Comparison of ENCODE assay signal across 10 cellular contexts in genomic region chr17:16989230-16989952, GRCh38. TPM values are rescaled to one million over a fixed set of nuclear protein-coding genes. Genes with fewer than 3 reads are reported as not detected.
DNase-seq lines count a peak whose midpoint lies in the region; ATAC-seq, FAIRE-seq and TF ChIP-seq lines count a peak whose summit lies in the region.
"Had no signal": no experiment of that assay in that cellular context is flagged by ENCODE, and none has a peak within 500 bp of the region (broad histone marks: within the 10 kb centered on the region; RNA-seq: fewer than 3 reads in every experiment).

No MANE protein-coding gene starts in this region.

- intact Hi-C loops in cardiac septum (cut with DNase I) (no loop called here), right cardiac atrium (cut with DNase I) (no loop called here), activated B cell treated with CpG ODN at 0.5 μM for 24 hours (cut with micrococcal nuclease) (loop anchor here (1.0 to 10.0 kb wide), 7 partner anchors 43 to 848 kb away; partner anchors contain the start of genes SREBF1 and UBB)

- no peak overlapping the region for H3K27ac ChIP-seq in right cardiac atrium (ENCODE audit: low read length)
- peak overlapping the region; percentile 12 for H3K27ac ChIP-seq in temporal lobe (ENCODE audit: low read depth, low read length)

- WGBS in right cardiac atrium, result 81% methylated on average over 12 of the region's 12 CpGs

- ATAC-seq in right cardiac atrium (no peak), HG02943 (IDR thresholded peaks at IDR 0.05; ENCODE audit: low read depth, unreplicated experiment) (peak; percentile 36), activated B cell treated with CpG ODN at 0.5 μM for 24 hours (ENCODE audit: low read depth) (peak; percentile 13), GM21360 (IDR thresholded peaks at IDR 0.05; ENCODE audit: unreplicated experiment) (no peak)

- CTCF ChIA-PET in activated B cell treated with CpG ODN at 0.5 μM for 24 hours (lab: Charles Lee), result interaction anchor here (1.2 to 8.1 kb wide), 9 partner anchors 12 to 77 kb away, joined by 3 to 104 read pairs (median 5); no protein-coding TSS in a partner anchor

- no peak for FAIRE-seq in frontal cortex (lab: Jason Lieb, UNC)
- FAIRE-seq: islet of Langerhans had no signal

- no peaks in the 10 kb centered on the region for H3K9me3 ChIP-seq in right cardiac atrium (ENCODE audit: control insufficient read depth, low read length)

- H3K27me3 Mint-ChIP-seq in activated B cell treated with CpG ODN at 0.5 μM for 24 hours, result no peaks in the 10 kb centered on the region

- no peaks in the 10 kb centered on the region for H3K27me3 ChIP-seq in right cardiac atrium (ENCODE audit: control insufficient read depth, insufficient read depth)

- no peak for TF ChIP-seq CTCF in activated B cell treated with CpG ODN at 0.5 μM for 24 hours (IDR thresholded peaks at IDR 0.05)

- H3K36me3 Mint-ChIP-seq in activated B cell treated with CpG ODN at 0.5 μM for 24 hours (ENCODE audit: low read depth), result no peaks in the 10 kb centered on the region

- H3K4me1 ChIP-seq in right cardiac atrium (ENCODE audit: control insufficient read depth, insufficient read depth, low read length), result no peaks in the 10 kb centered on the region

- H3K4me3 Mint-ChIP-seq in activated B cell treated with CpG ODN at 0.5 μM for 24 hours, result peak overlapping the region; percentile 84

- peaks cover 69% of the 10 kb centered on the region for H3K4me1 Mint-ChIP-seq in activated B cell treated with CpG ODN at 0.5 μM for 24 hours

- H3K9me3 Mint-ChIP-seq in activated B cell treated with CpG ODN at 0.5 μM for 24 hours, result no peaks in the 10 kb centered on the region

- H3K4me3 ChIP-seq in right cardiac atrium (ENCODE audit: low read length), result no peak overlapping the region

- DNase-seq in cardiac septum (ENCODE audit: low spot score) (peak; percentile 62), right cardiac atrium (no peak), activated B cell treated with CpG ODN at 0.5 μM for 24 hours (peak; percentile 46), frontal cortex (ENCODE audit: low spot score in 2 of 2) (no peak), NCI-H526 (lab: John Stamatoyannopoulos, UW) (no peak)
- DNase-seq: NCI-H1092 treated with DMSO at 0.1 percent for 48 hours had no signal

- POLR2A ChIA-PET in activated B cell treated with CpG ODN at 0.5 μM for 24 hours (lab: Charles Lee), result interaction anchor here (0.5 to 11.1 kb wide), 13 partner anchors 10 to 861 kb away, joined by 3 to 948 read pairs (median 9); partner anchors contain the start of gene TNFRSF13B

- peak overlapping the region; percentile 97 for H3K27ac Mint-ChIP-seq in activated B cell treated with CpG ODN at 0.5 μM for 24 hours

RNA-seq across cellular contexts. Expression of gene TNFRSF13B, which starts 17.5 kb away (rescaled TPM):
- not detected for total RNA-seq in cardiac septum
- total RNA-seq in right cardiac atrium, result not detected
- not detected for polyA plus RNA-seq in right cardiac atrium
- 316 and 342 TPM in 2 replicates for total RNA-seq in activated B cell treated with CpG ODN at 0.5 μM for 24 hours
- not detected for total RNA-seq in temporal lobe
- total RNA-seq in frontal cortex, result not detected

RNA-seq across cellular contexts. Expression of gene MPRIP, which starts 52.9 kb away (rescaled TPM):
- total RNA-seq in cardiac septum (554 TPM), right cardiac atrium (100 to 1,000 TPM; 295 to 331 (median 321) TPM), activated B cell treated with CpG ODN at 0.5 μM for 24 hours (206 and 231 TPM in 2 replicates), temporal lobe (146 TPM), frontal cortex (131 TPM)
- 228 TPM for polyA plus RNA-seq in right cardiac atrium

Comparison
In these comparisons a context has a peak if more than half of its experiments do, and no peak if none do; other contexts are left out.
1. DNase-seq: peak in cardiac septum (single experiment) and activated B cell treated with CpG ODN at 0.5 μM for 24 hours (single experiment); none in right cardiac atrium (0 of 3), frontal cortex (0 of 2) and NCI-H526 (0 of 2).
2. ATAC-seq: peak in HG02943 (single experiment) and activated B cell treated with CpG ODN at 0.5 μM for 24 hours (single experiment); none in right cardiac atrium (0 of 2) and GM21360 (single experiment).
3. RNA of gene TNFRSF13B, which starts 17.5 kb away (total RNA-seq): 316 to 342 TPM in activated B cell treated with CpG ODN at 0.5 μM for 24 hours; not detected in cardiac septum (single experiment), not detected in right cardiac atrium, not detected in temporal lobe (single experiment) and not detected in frontal cortex (single experiment); every median in the first group is over 100 times any median in the second.